40 cellular contexts compared by ENCODE assay signal in genomic region chr5:114369680-114370417, GRCh38. TPM values are rescaled to one million over a fixed set of nuclear protein-coding genes. Genes with fewer than 3 reads are reported as not detected.
"Had no signal": no experiment of that assay in that cellular context is flagged by ENCODE, and none has a peak within 500 bp of the region (broad histone marks: within the 10 kb centered on the region; RNA-seq: fewer than 3 reads in every experiment).

No MANE protein-coding gene starts in this region.

- DNase-seq: activated CD4-positive, alpha-beta memory T cell treated with anti-CD3 and anti-CD28 coated beads, Interleukin-2, amount 10 ng/mL, durations not matched to agents 7 days and 5 days; activated CD4-positive, alpha-beta T cell treated with anti-CD3 and anti-CD28 coated beads for 1 hour; activated CD4-positive, alpha-beta T cell treated with anti-CD3 and anti-CD28 coated beads for 48 hours; activated CD4-positive, CD25-positive, alpha-beta regulatory T cell; activated CD8-positive, alpha-beta memory T cell treated with anti-CD3 and anti-CD28 coated beads for 24 hours; activated CD8-positive, alpha-beta memory T cell treated with anti-CD3 and anti-CD28 coated beads, Interleukin-2, amount 10 ng/mL, durations not matched to agents 7 days and 5 days; activated CD8-positive, alpha-beta memory T cell treated with anti-CD3 and anti-CD28 coated beads, Interleukin-2, amount 50 U/mL, for 48 hours; activated effector memory CD4-positive, alpha-beta T cell treated with Interleukin-2 at 50 U/mL for 16 hours; activated naive CD4-positive, alpha-beta T cell treated with anti-CD3 and anti-CD28 coated beads, Interleukin-2, amount 10 ng/mL, durations not matched to agents 7 days and 5 days; activated naive CD8-positive, alpha-beta T cell treated with anti-CD3 and anti-CD28 coated beads, Interleukin-2, amount 50 U/mL, for 24 hours; activated T-cell treated with anti-CD3 and anti-CD28 coated beads, Interleukin-2, amount 50 U/mL, for 48 hours; amniotic stem cell; aorta; brain microvascular endothelial cell; central memory CD4-positive, alpha-beta T cell; Karpas-422; KBM-7; MG63; NCI-H1048; NCI-H1105 treated with DMSO at 0.1 percent for 48 hours; NCI-H1436; NCI-H187; NCI-H2081; NCI-H2171 treated with DMSO at 0.1 percent for 48 hours; NCI-H2227 treated with DMSO at 0.1 percent for 48 hours; NCI-H446; NCI-H510A treated with DMSO at 0.1 percent for 48 hours; NCI-H526 treated with DMSO at 0.1 percent for 48 hours; NCI-H774; PC-9; SIG-M5; SW 1271; T-helper 1 cell; T-helper 2 cell; T-helper 9 cell; WERI-Rb-1 had no signal

- H3K27ac ChIP-seq: brain microvascular endothelial cell, PC-9, RWPE1, WERI-Rb-1 had no signal

- H3K36me3 ChIP-seq: brain microvascular endothelial cell, MG63, WERI-Rb-1 had no signal

- H3K4me3 ChIP-seq: MG63, PC-9 had no signal

- H3K9me3 ChIP-seq: MG63 had no signal

- ATAC-seq: activated CD8-positive, alpha-beta memory T cell treated with anti-CD3 and anti-CD28 coated beads, Interleukin-2, amount 10 ng/mL, durations not matched to agents 7 days and 5 days; activated naive CD8-positive, alpha-beta T cell treated with anti-CD3 and anti-CD28 coated beads, Interleukin-2, amount 50 U/mL, for 24 hours; Right ventricle myocardium inferior; SK-N-SH treated with all-trans-retinoic acid at 6 μM for 48 hours had no signal

- H3K27me3 ChIP-seq: brain microvascular endothelial cell had no signal

- H2AFZ ChIP-seq: PC-9 had no signal

- H3K4me2 ChIP-seq: PC-9 had no signal

RNA-seq across cellular contexts. Expression of gene KCNN2, which starts 8.0 kb away (rescaled TPM):
- total RNA-seq: activated CD4-positive, alpha-beta memory T cell treated with anti-CD3 and anti-CD28 coated beads, Interleukin-2, amount 10 ng/mL, durations not matched to agents 7 days and 5 days; activated CD8-positive, alpha-beta memory T cell treated with anti-CD3 and anti-CD28 coated beads, Interleukin-2, amount 10 ng/mL, durations not matched to agents 7 days and 5 days; OCI-LY7; PC-9 had no signal
- polyA plus RNA-seq: aorta had no signal
